ENCODE assay signal across 17 cellular contexts in genomic region chr11:119461250-119461963, GRCh38. TPM values are rescaled to one million over a fixed set of nuclear protein-coding genes. Genes with fewer than 3 reads are reported as not detected.
DNase-seq lines count a peak whose midpoint lies in the region; ATAC-seq, FAIRE-seq and TF ChIP-seq lines count a peak whose summit lies in the region.
"Had no signal": no experiment of that assay in that cellular context is flagged by ENCODE, and none has a peak within 500 bp of the region (broad histone marks: within the 10 kb centered on the region; RNA-seq: fewer than 3 reads in every experiment).

No MANE protein-coding gene starts in this region.

- H3K4me1 Mint-ChIP-seq in nephron = peaks cover 48% of the 10 kb centered on the region
- H3K4me1 Mint-ChIP-seq in activated T-cell treated with anti-CD3 and anti-CD28 coated beads, Interleukin-2, amount 50 U/mL, for 72 hours (ENCODE audit: low read depth) = no peaks in the 10 kb centered on the region

- H3K4me3 Mint-ChIP-seq in nephron = no peak overlapping the region
- no peak overlapping the region for H3K4me3 Mint-ChIP-seq in activated T-cell treated with anti-CD3 and anti-CD28 coated beads, Interleukin-2, amount 50 U/mL, for 72 hours
- H3K4me3 Mint-ChIP-seq: dendritic cell treated with granulocyte-macrophage colony-stimulating factor and Interleukin-4, amounts not matched to agents 40 ng/mL and 50 ng/mL, for 4 days; immature natural killer cell had no signal

- peak overlapping the region; percentile 72 to 92 (median 92) for H3K27ac Mint-ChIP-seq in nephron
- H3K27ac Mint-ChIP-seq in activated T-cell treated with anti-CD3 and anti-CD28 coated beads, Interleukin-2, amount 50 U/mL, for 72 hours = no peak overlapping the region
- H3K27ac Mint-ChIP-seq: dendritic cell treated with granulocyte-macrophage colony-stimulating factor and Interleukin-4, amounts not matched to agents 40 ng/mL and 50 ng/mL, for 4 days; immature natural killer cell had no signal

- no peak for TF ChIP-seq CTCF in bronchial epithelial cell (IDR thresholded peaks at IDR 0.05; ENCODE audit: insufficient read depth, low read length, severe bottlenecking)
- TF ChIP-seq CTCF in nephron (IDR thresholded peaks at IDR 0.05; ENCODE audit: unreplicated experiment in 3 of 3) = no peak

- peaks cover 19% of the 10 kb centered on the region for H3K9me3 Mint-ChIP-seq in nephron
- peaks cover 6 to 8% of the 10 kb centered on the region in 2 donors for H3K9me3 Mint-ChIP-seq in activated T-cell treated with anti-CD3 and anti-CD28 coated beads, Interleukin-2, amount 50 U/mL, for 72 hours

- no peaks in the 10 kb centered on the region for H3K27me3 Mint-ChIP-seq in nephron (ENCODE audit: low read depth)
- H3K27me3 Mint-ChIP-seq in activated T-cell treated with anti-CD3 and anti-CD28 coated beads, Interleukin-2, amount 50 U/mL, for 72 hours (ENCODE audit: low read depth) = peaks cover 53% of the 10 kb centered on the region

- FAIRE-seq in bronchial epithelial cell (lab: Jason Lieb, UNC) = no peak
- FAIRE-seq: GM12892 had no signal

- no peaks in the 10 kb centered on the region for H3K27me3 ChIP-seq in bronchial epithelial cell (ENCODE audit: control insufficient read depth, insufficient read depth, low read length)
- H3K27me3 ChIP-seq: upper lobe of right lung had no signal

- ATAC-seq in activated T-cell treated with anti-CD3 and anti-CD28 coated beads, Interleukin-2, amount 50 U/mL, for 72 hours (replicated peaks in 1 of 2) = no peak
- no peak for ATAC-seq in GM19328 (IDR thresholded peaks at IDR 0.05; ENCODE audit: unreplicated experiment)
- ATAC-seq: upper lobe of right lung had no signal

- H3K36me3 ChIP-seq in bronchial epithelial cell (ENCODE audit: control insufficient read depth, insufficient read depth, low read length) = no peaks in the 10 kb centered on the region
- H3K36me3 ChIP-seq: upper lobe of right lung had no signal

- peaks cover 2% of the 10 kb centered on the region for H3K36me3 Mint-ChIP-seq in nephron (ENCODE audit: low read depth)
- H3K36me3 Mint-ChIP-seq in activated T-cell treated with anti-CD3 and anti-CD28 coated beads, Interleukin-2, amount 50 U/mL, for 72 hours (ENCODE audit: insufficient read depth in 2 of 2) = peaks cover 0 to 2% of the 10 kb centered on the region in 2 donors

- no peak overlapping the region for H3K4me3 ChIP-seq in bronchial epithelial cell (ENCODE audit: low read depth, low read length)
- H3K4me3 ChIP-seq: PC-9, upper lobe of right lung had no signal

- peak; percentile 4 for DNase-seq in DMS53 treated with DMSO at 0.1 percent for 48 hours (lab: John Stamatoyannopoulos, UW; ENCODE audit: unreplicated experiment)
- DNase-seq in NCI-H1092 treated with DMSO at 0.1 percent for 48 hours (lab: John Stamatoyannopoulos, UW) = peak; percentile 35
- peak; percentile 35 for DNase-seq in bronchial epithelial cell (ENCODE audit: low read depth)
- no peak for DNase-seq in activated T-cell treated with anti-CD3 and anti-CD28 coated beads, Interleukin-2, amount 50 U/mL, for 72 hours
- no peak for DNase-seq in HuH-7.5 (ENCODE audit: low spot score)
- DNase-seq in RPMI8226 = no peak
- DNase-seq: activated CD4-positive, alpha-beta T cell treated with anti-CD3 and anti-CD28 coated beads for 4 hours; activated T-cell treated with anti-CD3 and anti-CD28 coated beads, Interleukin-2, amount 50 U/mL, for 1 hour; DMS79 treated with DMSO at 0.1 percent for 48 hours; immature natural killer cell; PC-9; stimulated activated CD4-positive, alpha-beta T cell treated with anti-CD3 and anti-CD28 coated beads, Interleukin-2, amount 100 ng/mL, for 48 hours; upper lobe of right lung had no signal

RNA-seq across cellular contexts. Expression of gene THY1, which starts 38.4 kb away (rescaled TPM):
- total RNA-seq in bronchial epithelial cell = 0.13 and 2.1 TPM in 2 replicates
- total RNA-seq in activated T-cell treated with anti-CD3 and anti-CD28 coated beads, Interleukin-2, amount 50 U/mL, for 72 hours = 1 to 10 TPM; 1.3 to 4.0 TPM
- total RNA-seq: PC-9 had no signal

Comparison
In these comparisons a context has a peak if more than half of its experiments do, and no peak if none do; other contexts are left out.
1. DNase-seq: peak in DMS53 treated with DMSO at 0.1 percent for 48 hours (single experiment), NCI-H1092 treated with DMSO at 0.1 percent for 48 hours (single experiment) and bronchial epithelial cell (single experiment); none in activated T-cell treated with anti-CD3 and anti-CD28 coated beads, Interleukin-2, amount 50 U/mL, for 72 hours (0 of 2), HuH-7.5 (single experiment) and RPMI8226 (single experiment).